17 cellular contexts compared by ENCODE assay signal in the genomic region with DNA sequence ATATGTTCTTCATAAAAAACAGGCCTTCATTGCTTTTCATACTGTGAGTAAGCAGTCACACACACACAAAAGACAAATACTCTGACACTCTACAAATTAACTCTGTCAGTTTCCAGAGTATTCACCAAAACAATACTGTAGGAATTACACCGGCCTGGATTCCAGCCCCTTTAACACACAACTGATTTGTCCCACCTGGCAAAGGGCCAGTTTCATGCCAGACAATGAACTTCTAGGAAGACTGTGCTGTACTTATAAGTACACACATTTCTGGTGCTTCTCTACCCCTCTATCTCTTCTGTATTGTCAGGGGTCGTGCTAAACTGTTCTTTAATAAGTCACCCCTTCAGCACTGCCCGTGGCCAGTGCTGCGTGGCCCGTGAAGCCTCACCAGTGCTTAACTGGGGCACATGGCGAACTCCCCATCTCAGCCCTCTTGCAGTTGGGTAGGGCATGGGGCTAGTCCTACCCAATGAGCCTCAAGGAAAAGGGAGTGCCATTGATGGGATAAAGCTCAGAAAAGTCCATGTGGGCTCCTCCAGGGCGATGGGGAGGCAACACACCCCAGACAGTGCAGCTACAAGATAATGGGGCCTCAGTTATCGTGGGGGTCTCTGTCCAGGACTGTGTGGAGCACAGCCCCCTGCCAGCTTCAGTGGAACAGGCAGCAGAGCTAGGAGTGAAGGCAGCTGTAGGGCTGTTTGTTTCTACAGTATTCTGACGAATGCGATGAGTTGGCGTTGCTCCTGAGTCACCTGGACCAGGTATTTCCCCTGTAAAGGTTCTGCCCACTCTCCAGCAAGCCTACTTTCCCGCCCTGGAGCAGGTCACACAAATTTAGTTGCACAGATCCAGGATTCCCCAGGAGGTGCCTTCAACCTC.
"Had no signal": no experiment of that assay in that cellular context is flagged by ENCODE, and none has a peak within 500 bp of the region (broad histone marks: within the 10 kb centered on the region; RNA-seq: fewer than 3 reads in every experiment).

No MANE protein-coding gene starts in this region.

- H3K27ac ChIP-seq: cardiac muscle cell, lower lobe of right lung, psoas muscle, WERI-Rb-1 had no signal

- H3K4me3 ChIP-seq: cardiac muscle cell, esophagus squamous epithelium, lower lobe of right lung, psoas muscle, tibial nerve had no signal

- H3K4me1 Mint-ChIP-seq: activated CD4-positive, alpha-beta T cell treated with anti-CD3 and anti-CD28 coated beads for 36 hours had no signal

- H3K36me3 ChIP-seq: cardiac muscle cell, esophagus squamous epithelium, lower lobe of right lung, tibial nerve, WERI-Rb-1 had no signal

- ATAC-seq: activated CD4-positive, alpha-beta T cell treated with anti-CD3 and anti-CD28 coated beads for 36 hours; lower lobe of right lung; stimulated activated naive CD8-positive, alpha-beta T cell treated with anti-CD3 and anti-CD28 coated beads, Interleukin-15, Interleukin-2, amounts not matched to agents 100 U/mL and 50 U/mL, for 24 hours had no signal

- H3K4me3 Mint-ChIP-seq: activated CD4-positive, alpha-beta T cell treated with anti-CD3 and anti-CD28 coated beads for 36 hours; activated naive CD8-positive, alpha-beta T cell; dendritic cell treated with granulocyte-macrophage colony-stimulating factor and Interleukin-4, amounts not matched to agents 40 ng/mL and 50 ng/mL, for 4 days; nephron progenitor cell had no signal

- H3K27me3 ChIP-seq: cardiac muscle cell, esophagus squamous epithelium, tibial nerve had no signal

- H3K9me3 ChIP-seq: esophagus squamous epithelium, lower lobe of right lung, psoas muscle, tibial nerve had no signal

- DNase-seq: activated CD4-positive, alpha-beta T cell treated with anti-CD3 and anti-CD28 coated beads for 36 hours; activated CD4-positive, alpha-beta T cell treated with anti-CD3 and anti-CD28 coated beads, Interleukin-2, amount 50 U/mL, for 48 hours; effector memory CD4-positive, alpha-beta T cell; esophagus squamous epithelium; hypothalamus; islet precursor cell; lower lobe of right lung; nephron progenitor cell; stimulated activated CD4-positive, alpha-beta T cell treated with anti-CD3 and anti-CD28 coated beads, Interleukin-2, amount 100 ng/mL, for 24 hours; stimulated activated naive CD8-positive, alpha-beta T cell treated with anti-CD3 and anti-CD28 coated beads, Interleukin-15, Interleukin-2, amounts not matched to agents 100 U/mL and 50 U/mL, for 24 hours; T-helper 2 cell; WERI-Rb-1 had no signal

- H3K36me3 Mint-ChIP-seq: activated naive CD8-positive, alpha-beta T cell had no signal

- H3K9me3 Mint-ChIP-seq: dendritic cell treated with granulocyte-macrophage colony-stimulating factor and Interleukin-4, amounts not matched to agents 40 ng/mL and 50 ng/mL, for 4 days; nephron progenitor cell had no signal

- H3K27ac Mint-ChIP-seq: activated CD4-positive, alpha-beta T cell treated with anti-CD3 and anti-CD28 coated beads for 36 hours; activated naive CD8-positive, alpha-beta T cell; dendritic cell treated with granulocyte-macrophage colony-stimulating factor and Interleukin-4, amounts not matched to agents 40 ng/mL and 50 ng/mL, for 4 days; nephron progenitor cell had no signal
